ENCODE assay signal across 24 cellular contexts in genomic region chr2:172370821-172371455, GRCh38.
"Had no signal": no experiment of that assay in that cellular context is flagged by ENCODE, and none has a peak within 500 bp of the region (broad histone marks: within the 10 kb centered on the region; RNA-seq: fewer than 3 reads in every experiment).

No MANE protein-coding gene starts in this region.

- H3K36me3 ChIP-seq: right lobe of liver, spleen, tibial nerve had no signal

- H3K27ac ChIP-seq: psoas muscle, right lobe of liver, spleen, testis, tibial nerve had no signal

- ATAC-seq: effector memory CD8-positive, alpha-beta T cell; left colon; left ventricle myocardium superior; psoas muscle; right lobe of liver; stimulated activated memory B cell treated with anti-CD40 and anti-IgM and Interleukin-4, amounts not matched to agents 10 μg/mL and 1 μg/mL and 100 μg/mL, for 72 hours; stimulated activated naive CD8-positive, alpha-beta T cell treated with anti-CD3 and anti-CD28 coated beads, Interleukin-15, amount 100 ng/mL, for 72 hours had no signal

- FAIRE-seq: colon, frontal cortex, kidney had no signal

- DNase-seq: cerebellar nuclear complex; effector memory CD8-positive, alpha-beta T cell; erythroblast; glutamatergic neuron; immature natural killer cell; kidney; left colon; left ventricle myocardium superior; mesendoderm; naive B cell; psoas muscle; retina; right lobe of liver; spleen; stimulated activated CD4-positive, alpha-beta T cell treated with anti-CD3 and anti-CD28 coated beads, Interleukin-15, amount 100 ng/mL, for 24 hours; stimulated activated CD4-positive, alpha-beta T cell treated with anti-CD3 and anti-CD28 coated beads, Interleukin-1b, Interleukin-23, amount 100 ng/mL, for 48 hours; stimulated activated CD4-positive, alpha-beta T cell treated with anti-CD3 and anti-CD28 coated beads, Interleukin-4, amount 100 ng/mL, for 24 hours; stimulated activated naive CD8-positive, alpha-beta T cell treated with anti-CD3 and anti-CD28 coated beads, Interleukin-15, amount 100 ng/mL, for 72 hours; testis had no signal

- H3K27me3 ChIP-seq: right lobe of liver, spleen, testis, tibial nerve had no signal

- H3K9me3 ChIP-seq: right lobe of liver, testis had no signal

- H3K4me3 ChIP-seq: lung, psoas muscle, right lobe of liver, spleen, testis, tibial nerve had no signal

- H3K4me1 ChIP-seq: testis had no signal
